1 cellular context compared by ENCODE assay signal in the genomic region with DNA sequence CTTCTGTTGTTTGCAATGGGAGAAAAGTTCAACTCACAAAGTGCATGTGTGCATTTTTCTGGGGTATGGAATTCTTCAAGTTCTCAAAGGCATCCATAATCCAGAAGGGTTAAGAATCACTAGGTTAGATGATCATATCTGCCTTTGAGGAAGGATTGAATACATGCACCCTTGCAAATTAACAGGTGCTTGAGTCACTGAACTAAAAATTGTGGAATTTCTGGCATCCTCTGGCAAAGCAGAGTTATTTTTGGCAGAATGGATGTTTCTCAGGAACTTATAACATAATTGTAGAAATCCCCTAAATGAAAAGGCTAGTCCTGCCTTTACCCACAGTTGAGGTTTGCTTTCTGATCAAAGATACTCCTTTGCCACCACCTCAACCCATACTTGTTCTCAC.
TF ChIP-seq lines count a peak whose summit lies in the region.

No MANE protein-coding gene starts in this region.

TF ChIP-seq in GM23338, 12 proteins besides CTCF, POLR2A, EP300 and RAD21 (continued from another document):
- TF ChIP-seq, protein P1, sequence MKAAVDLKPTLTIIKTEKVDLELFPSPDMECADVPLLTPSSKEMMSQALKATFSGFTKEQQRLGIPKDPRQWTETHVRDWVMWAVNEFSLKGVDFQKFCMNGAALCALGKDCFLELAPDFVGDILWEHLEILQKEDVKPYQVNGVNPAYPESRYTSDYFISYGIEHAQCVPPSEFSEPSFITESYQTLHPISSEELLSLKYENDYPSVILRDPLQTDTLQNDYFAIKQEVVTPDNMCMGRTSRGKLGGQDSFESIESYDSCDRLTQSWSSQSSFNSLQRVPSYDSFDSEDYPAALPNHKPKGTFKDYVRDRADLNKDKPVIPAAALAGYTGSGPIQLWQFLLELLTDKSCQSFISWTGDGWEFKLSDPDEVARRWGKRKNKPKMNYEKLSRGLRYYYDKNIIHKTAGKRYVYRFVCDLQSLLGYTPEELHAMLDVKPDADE (IDR thresholded peaks at IDR 0.05) = no peak
- TF ChIP-seq NANOG (IDR thresholded peaks at IDR 0.05; ENCODE audit: borderline replicate concordance) (no peak), ZNF114 (CRISPR knock-in tag; IDR thresholded peaks at IDR 0.05) (no peak), JUNB (IDR thresholded peaks at IDR 0.05; ENCODE audit: unreplicated experiment) (no peak), REST (IDR thresholded peaks at IDR 0.05; ENCODE audit: unreplicated experiment) (no peak), EZH2 (IDR thresholded peaks at IDR 0.05; ENCODE audit: low read depth, unreplicated experiment) (no peak), ZNF331 (CRISPR knock-in tag; IDR thresholded peaks at IDR 0.05; ENCODE audit: low read depth) (no peak)
